27 cellular contexts compared by ENCODE assay signal in genomic region chr3:54850484-54851003, GRCh38.
"Had no signal": no experiment of that assay in that cellular context is flagged by ENCODE, and none has a peak within 500 bp of the region (broad histone marks: within the 10 kb centered on the region; RNA-seq: fewer than 3 reads in every experiment).

No MANE protein-coding gene starts in this region.

- H3K4me3 Mint-ChIP-seq: natural killer cell; nephron progenitor cell; neural progenitor cell; stimulated activated effector memory CD8-positive, alpha-beta T cell treated with anti-CD3 and anti-CD28 coated beads, Interleukin-12 subunit alpha, Interleukin-12 subunit beta, amount 100 ng/mL, for 72 hours; stimulated activated naive CD8-positive, alpha-beta T cell treated with anti-CD3 and anti-CD28 coated beads, Interleukin-15, amount 100 ng/mL, for 72 hours had no signal

- H3K4me1 ChIP-seq: left lung, lower lobe of right lung, prostate gland, testis, thyroid gland, upper lobe of left lung had no signal

- H3K4me3 ChIP-seq: left lung, lower lobe of right lung, neural progenitor cell, prostate gland, skin epidermis, testis, thyroid gland, transverse colon, upper lobe of left lung had no signal

- H3K9me3 ChIP-seq: left lung, lower lobe of right lung, neutrophil, prostate gland, testis, thyroid gland, transverse colon, upper lobe of left lung had no signal

- DNase-seq: hippocampal formation; kidney glomerular epithelial cell; left colon; left lung; lower lobe of right lung; mammary epithelial cell; mesenchymal stem cell; naive B cell; natural killer cell; nephron progenitor cell; occipital lobe; retina; right cardiac atrium; stimulated activated CD4-positive, alpha-beta T cell treated with anti-CD3 and anti-CD28 coated beads, Interleukin-4, amount 100 ng/mL, for 24 hours; stimulated activated naive CD4-positive, alpha-beta T cell treated with Interleukin-2 at 50 U/mL for 16 hours; stimulated activated naive CD8-positive, alpha-beta T cell treated with anti-CD3 and anti-CD28 coated beads, Interleukin-15, amount 100 ng/mL, for 72 hours; testis; thyroid gland; transverse colon; upper lobe of left lung had no signal

- H3K27me3 ChIP-seq: left lung, neural progenitor cell, neutrophil, testis, thyroid gland, transverse colon, upper lobe of left lung had no signal

- H3K9me3 Mint-ChIP-seq: natural killer cell; nephron progenitor cell; stimulated activated effector memory CD8-positive, alpha-beta T cell treated with anti-CD3 and anti-CD28 coated beads, Interleukin-12 subunit alpha, Interleukin-12 subunit beta, amount 100 ng/mL, for 72 hours; stimulated activated naive CD8-positive, alpha-beta T cell treated with anti-CD3 and anti-CD28 coated beads, Interleukin-15, amount 100 ng/mL, for 72 hours had no signal

- H3K9ac ChIP-seq: neural progenitor cell, parathyroid adenoma had no signal

- ATAC-seq: left colon; left lung; lower lobe of right lung; natural killer cell; right cardiac atrium; sciatic nerve; stimulated activated effector memory CD8-positive, alpha-beta T cell treated with anti-CD3 and anti-CD28 coated beads, Interleukin-12 subunit alpha, Interleukin-12 subunit beta, amount 100 ng/mL, for 72 hours; stimulated activated naive CD8-positive, alpha-beta T cell treated with anti-CD3 and anti-CD28 coated beads, Interleukin-15, amount 100 ng/mL, for 72 hours had no signal

- H3K36me3 ChIP-seq: left lung, lower lobe of right lung, neural progenitor cell, neutrophil, prostate gland, thyroid gland, transverse colon, upper lobe of left lung had no signal

- H3K27ac Mint-ChIP-seq: natural killer cell; nephron progenitor cell; neural progenitor cell; stimulated activated effector memory CD8-positive, alpha-beta T cell treated with anti-CD3 and anti-CD28 coated beads, Interleukin-12 subunit alpha, Interleukin-12 subunit beta, amount 100 ng/mL, for 72 hours; stimulated activated naive CD8-positive, alpha-beta T cell treated with anti-CD3 and anti-CD28 coated beads, Interleukin-15, amount 100 ng/mL, for 72 hours had no signal

- H3K36me3 Mint-ChIP-seq: naive B cell; natural killer cell; neural progenitor cell; stimulated activated effector memory CD8-positive, alpha-beta T cell treated with anti-CD3 and anti-CD28 coated beads, Interleukin-12 subunit alpha, Interleukin-12 subunit beta, amount 100 ng/mL, for 72 hours had no signal

- H3K4me1 Mint-ChIP-seq: naive B cell; natural killer cell; stimulated activated effector memory CD8-positive, alpha-beta T cell treated with anti-CD3 and anti-CD28 coated beads, Interleukin-12 subunit alpha, Interleukin-12 subunit beta, amount 100 ng/mL, for 72 hours; stimulated activated naive CD8-positive, alpha-beta T cell treated with anti-CD3 and anti-CD28 coated beads, Interleukin-15, amount 100 ng/mL, for 72 hours had no signal

- H3K4me2 ChIP-seq: neural progenitor cell had no signal

- H3K27ac ChIP-seq: left lung, lower lobe of right lung, neural progenitor cell, neutrophil, parathyroid adenoma, prostate gland, skin epidermis, testis, thyroid gland, transverse colon, upper lobe of left lung had no signal

- H2AFZ ChIP-seq: neural progenitor cell, parathyroid adenoma had no signal
